ENCODE assay signal across 16 cellular contexts in the genomic region with DNA sequence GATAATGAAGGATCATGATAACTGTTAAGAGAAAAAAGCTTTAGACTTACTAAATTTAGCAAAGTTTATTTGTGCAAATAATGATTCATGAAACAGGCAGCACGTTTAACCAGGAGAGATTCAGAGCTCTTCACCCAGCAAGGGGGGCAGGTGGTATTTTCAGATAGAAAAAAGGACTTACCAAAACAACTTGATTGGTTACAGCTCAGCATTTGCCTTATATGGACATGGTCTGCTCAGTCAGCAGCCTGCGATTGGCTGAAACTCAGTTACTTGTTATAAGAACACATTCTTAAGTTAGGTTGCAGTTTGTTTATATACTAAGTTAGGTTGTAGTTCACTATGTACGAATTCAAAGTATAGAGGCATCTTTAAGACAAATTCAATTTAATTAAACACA.
A peak's percentile ranks its signal among the peaks of the same experiment; 100 is the strongest.
DNase-seq lines count a peak whose midpoint lies in the region; ATAC-seq and TF ChIP-seq lines count a peak whose summit lies in the region.
"Had no signal": no experiment of that assay in that cellular context is flagged by ENCODE, and none has a peak within 500 bp of the region (broad histone marks: within the 10 kb centered on the region; RNA-seq: fewer than 3 reads in every experiment).

No MANE protein-coding gene starts in this region.

- no peak overlapping the region for H3K27ac ChIP-seq in prostate gland
- H3K27ac ChIP-seq: heart right ventricle, left ventricle myocardium inferior had no signal

- 66% methylated on average over 3 of the region's 3 CpGs for WGBS in prostate gland

- DNase-seq in Daoy (ENCODE audit: low read depth) (peak; percentile 4), MG63 (peak; percentile 44), astrocyte of the hippocampus (ENCODE audit: low read depth, low spot score) (peak; percentile 53), kidney epithelial cell (ENCODE audit: low read depth) (peak; percentile 19), prostate gland (ENCODE audit: low spot score) (no peak), nephron progenitor cell (no peak)
- DNase-seq: activated CD4-positive, alpha-beta T cell treated with anti-CD3 and anti-CD28 coated beads for 4 hours; effector memory CD8-positive, alpha-beta T cell; GDM1; heart right ventricle; Kasumi-1; left ventricle myocardium inferior had no signal

- no peaks in the 10 kb centered on the region for H3K4me1 Mint-ChIP-seq in nephron progenitor cell
- H3K4me1 Mint-ChIP-seq: CD14-positive monocyte had no signal

- peaks cover 10% of the 10 kb centered on the region for H3K36me3 Mint-ChIP-seq in nephron progenitor cell (ENCODE audit: low read depth)
- H3K36me3 Mint-ChIP-seq: CD14-positive monocyte had no signal

- no peaks in the 10 kb centered on the region for H3K27me3 Mint-ChIP-seq in nephron progenitor cell (ENCODE audit: low read depth, poor library complexity)

- TF ChIP-seq POLR2A in prostate gland (IDR thresholded peaks at IDR 0.05): no peak

- H3K9me3 ChIP-seq in MG63 (no peaks in the 10 kb centered on the region), prostate gland (no peaks in the 10 kb centered on the region)
- H3K9me3 ChIP-seq: left ventricle myocardium inferior had no signal

- no peak overlapping the region for H3K4me3 Mint-ChIP-seq in nephron progenitor cell
- H3K4me3 Mint-ChIP-seq: CD14-positive monocyte; effector memory CD8-positive, alpha-beta T cell; natural killer cell treated with Interleukin-12 subunit alpha and Interleukin-12 subunit beta and Interleukin-15 and Interleukin-18, amount 100 ng/mL, for 72 hours had no signal

- H3K27ac Mint-ChIP-seq in nephron progenitor cell: no peak overlapping the region
- H3K27ac Mint-ChIP-seq: CD14-positive monocyte; effector memory CD8-positive, alpha-beta T cell; natural killer cell treated with Interleukin-12 subunit alpha and Interleukin-12 subunit beta and Interleukin-15 and Interleukin-18, amount 100 ng/mL, for 72 hours had no signal

- no peaks in the 10 kb centered on the region for H3K4me1 ChIP-seq in prostate gland (replicated peaks)

- H3K4me3 ChIP-seq in MG63 (no peak overlapping the region), kidney epithelial cell (ENCODE audit: low read depth, low read length) (no peak overlapping the region), prostate gland (no peak overlapping the region)
- H3K4me3 ChIP-seq: left ventricle myocardium inferior had no signal

- H3K27me3 ChIP-seq in MG63 (no peaks in the 10 kb centered on the region), kidney epithelial cell (ENCODE audit: control insufficient read depth, insufficient read depth, low read length) (no peaks in the 10 kb centered on the region), prostate gland (replicated peaks; ENCODE audit: insufficient read depth) (no peaks in the 10 kb centered on the region)
- H3K27me3 ChIP-seq: heart right ventricle had no signal

- ATAC-seq in HG03439 (IDR thresholded peaks at IDR 0.05; ENCODE audit: unreplicated experiment): no peak
- no peak for ATAC-seq in GM18867 (IDR thresholded peaks at IDR 0.05; ENCODE audit: unreplicated experiment)
- ATAC-seq: effector memory CD8-positive, alpha-beta T cell; natural killer cell treated with Interleukin-12 subunit alpha and Interleukin-12 subunit beta and Interleukin-15 and Interleukin-18, amount 100 ng/mL, for 72 hours had no signal

- intact Hi-C loops in prostate gland (cut with DNase I): no loop called here

- no peaks in the 10 kb centered on the region for H3K36me3 ChIP-seq in MG63
- no peaks in the 10 kb centered on the region for H3K36me3 ChIP-seq in kidney epithelial cell (ENCODE audit: control insufficient read depth, insufficient read depth, low read length)
- no peaks in the 10 kb centered on the region for H3K36me3 ChIP-seq in prostate gland
- H3K36me3 ChIP-seq: heart right ventricle, left ventricle myocardium inferior had no signal

- no peak for TF ChIP-seq CTCF in kidney epithelial cell (IDR thresholded peaks at IDR 0.05; ENCODE audit: insufficient read depth, low read length, poor library complexity, severe bottlenecking)
- TF ChIP-seq CTCF in prostate gland (IDR thresholded peaks at IDR 0.05): no peak
- TF ChIP-seq CTCF in nephron progenitor cell (IDR thresholded peaks at IDR 0.05): no peak

- H3K9me3 Mint-ChIP-seq in nephron progenitor cell: peaks cover 26% of the 10 kb centered on the region
- H3K9me3 Mint-ChIP-seq: effector memory CD8-positive, alpha-beta T cell; natural killer cell treated with Interleukin-12 subunit alpha and Interleukin-12 subunit beta and Interleukin-15 and Interleukin-18, amount 100 ng/mL, for 72 hours had no signal

Comparison
In these comparisons a context has a peak if more than half of its experiments do, and no peak if none do; other contexts are left out.
1. DNase-seq: peak in Daoy (single experiment), MG63 (single experiment), astrocyte of the hippocampus (single experiment) and kidney epithelial cell (single experiment); none in prostate gland (single experiment) and nephron progenitor cell (single experiment).